Comparison of ENCODE assay signal across 28 cellular contexts in the genomic region with DNA sequence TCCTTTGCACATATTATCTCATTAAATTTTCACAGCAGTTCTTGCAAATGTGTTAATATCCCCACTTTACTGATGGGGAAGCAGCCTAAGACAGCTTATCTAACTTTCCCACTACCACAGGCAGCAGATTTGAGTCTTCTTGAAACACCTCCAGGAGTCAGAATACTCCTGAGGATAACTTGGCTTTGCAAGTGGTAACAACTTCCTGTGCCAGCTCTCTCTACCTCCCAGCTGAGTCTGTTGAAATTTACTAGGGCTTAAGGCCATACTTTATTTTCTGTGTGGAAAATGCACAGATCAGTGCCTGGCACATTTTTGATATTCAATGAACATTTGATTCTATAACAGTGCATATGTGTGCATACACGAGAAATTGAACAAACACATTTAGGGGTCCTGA.
"Had no signal": no experiment of that assay in that cellular context is flagged by ENCODE, and none has a peak within 500 bp of the region (broad histone marks: within the 10 kb centered on the region; RNA-seq: fewer than 3 reads in every experiment).

No MANE protein-coding gene starts in this region.

- H3K4me2 ChIP-seq: smooth muscle cell had no signal

- H3K36me3 ChIP-seq: ovary, right lobe of liver, stomach, thoracic aorta, thyroid gland, tibial nerve, upper lobe of left lung, vagina had no signal

- H3K4me3 ChIP-seq: ovary, psoas muscle, right lobe of liver, skin epidermis, smooth muscle cell, stomach, thoracic aorta, thyroid gland, tibial nerve, upper lobe of left lung, vagina had no signal

- H3K9me3 ChIP-seq: ovary, psoas muscle, right lobe of liver, stomach, thoracic aorta, thyroid gland, tibial nerve, upper lobe of left lung, vagina had no signal

- H3K9ac ChIP-seq: parathyroid adenoma had no signal

- H3K27ac Mint-ChIP-seq: naive thymus-derived CD8-positive, alpha-beta T cell; natural killer cell treated with Interleukin-12 subunit alpha and Interleukin-12 subunit beta and Interleukin-15 and Interleukin-18, amount 100 ng/mL, for 72 hours; nephron progenitor cell; progenitor cell of endocrine pancreas; stimulated activated effector memory CD8-positive, alpha-beta T cell treated with anti-CD3 and anti-CD28 coated beads, Interleukin-12 subunit alpha, Interleukin-12 subunit beta, amount 100 ng/mL, for 72 hours; stimulated activated naive B cell treated with anti-CD40 and anti-IgM and Interleukin-4, amounts not matched to agents 10 μg/mL and 1 μg/mL and 100 μg/mL, for 72 hours; stimulated activated naive CD8-positive, alpha-beta T cell treated with anti-CD3 and anti-CD28 coated beads, Interleukin-15, Interleukin-2, amounts not matched to agents 100 ng/mL and 50 ng/mL, for 24 hours had no signal

- DNase-seq: naive thymus-derived CD8-positive, alpha-beta T cell; occipital lobe; psoas muscle; right cardiac atrium; right lobe of liver; stimulated activated CD4-positive, alpha-beta T cell treated with anti-CD3 and anti-CD28 coated beads, Interleukin-15, amount 100 ng/mL, for 24 hours; stimulated activated CD4-positive, alpha-beta T cell treated with anti-CD3 and anti-CD28 coated beads, Interleukin-2, amount 100 ng/mL, for 24 hours; stimulated activated CD4-positive, alpha-beta T cell treated with anti-CD3 and anti-CD28 coated beads, Interleukin-2, amount 100 ng/mL, for 48 hours; stimulated activated CD4-positive, alpha-beta T cell treated with anti-CD3 and anti-CD28 coated beads, Interleukin-4, amount 100 ng/mL, for 24 hours; stimulated activated naive B cell treated with anti-CD40 and anti-IgM and Interleukin-4, amounts not matched to agents 10 μg/mL and 1 μg/mL and 100 μg/mL, for 72 hours; stimulated activated naive CD4-positive, alpha-beta T cell treated with Interleukin-2 at 50 U/mL for 16 hours; stomach; thyroid gland; trophoblast cell had no signal

- H3K27me3 Mint-ChIP-seq: natural killer cell treated with Interleukin-12 subunit alpha and Interleukin-12 subunit beta and Interleukin-15 and Interleukin-18, amount 100 ng/mL, for 72 hours; stimulated activated naive B cell treated with anti-CD40 and anti-IgM and Interleukin-4, amounts not matched to agents 10 μg/mL and 1 μg/mL and 100 μg/mL, for 72 hours had no signal

- H2AFZ ChIP-seq: parathyroid adenoma had no signal

- H3K27me3 ChIP-seq: ovary, right lobe of liver, stomach, thyroid gland, tibial nerve, upper lobe of left lung, vagina had no signal

- H3K27ac ChIP-seq: ovary, parathyroid adenoma, psoas muscle, right lobe of liver, skin epidermis, stomach, thoracic aorta, thyroid gland, tibial nerve, upper lobe of left lung, vagina had no signal

- H3K79me2 ChIP-seq: parathyroid adenoma had no signal

- H3K4me1 ChIP-seq: psoas muscle, right lobe of liver, stomach, thyroid gland, upper lobe of left lung, vagina had no signal

- H3K9me3 Mint-ChIP-seq: natural killer cell treated with Interleukin-12 subunit alpha and Interleukin-12 subunit beta and Interleukin-15 and Interleukin-18, amount 100 ng/mL, for 72 hours; nephron progenitor cell; neural crest cell; stimulated activated naive B cell treated with anti-CD40 and anti-IgM and Interleukin-4, amounts not matched to agents 10 μg/mL and 1 μg/mL and 100 μg/mL, for 72 hours; stimulated activated naive CD8-positive, alpha-beta T cell treated with anti-CD3 and anti-CD28 coated beads, Interleukin-15, Interleukin-2, amounts not matched to agents 100 ng/mL and 50 ng/mL, for 24 hours had no signal

- H3K4me3 Mint-ChIP-seq: naive thymus-derived CD8-positive, alpha-beta T cell; natural killer cell treated with Interleukin-12 subunit alpha and Interleukin-12 subunit beta and Interleukin-15 and Interleukin-18, amount 100 ng/mL, for 72 hours; nephron progenitor cell; neural crest cell; stimulated activated effector memory CD8-positive, alpha-beta T cell treated with anti-CD3 and anti-CD28 coated beads, Interleukin-12 subunit alpha, Interleukin-12 subunit beta, amount 100 ng/mL, for 72 hours; stimulated activated naive B cell treated with anti-CD40 and anti-IgM and Interleukin-4, amounts not matched to agents 10 μg/mL and 1 μg/mL and 100 μg/mL, for 72 hours; stimulated activated naive CD8-positive, alpha-beta T cell treated with anti-CD3 and anti-CD28 coated beads, Interleukin-15, Interleukin-2, amounts not matched to agents 100 ng/mL and 50 ng/mL, for 24 hours had no signal

- H3K4me1 Mint-ChIP-seq: naive thymus-derived CD8-positive, alpha-beta T cell; stimulated activated effector memory CD8-positive, alpha-beta T cell treated with anti-CD3 and anti-CD28 coated beads, Interleukin-12 subunit alpha, Interleukin-12 subunit beta, amount 100 ng/mL, for 72 hours; stimulated activated naive B cell treated with anti-CD40 and anti-IgM and Interleukin-4, amounts not matched to agents 10 μg/mL and 1 μg/mL and 100 μg/mL, for 72 hours had no signal

- ATAC-seq: naive thymus-derived CD8-positive, alpha-beta T cell; natural killer cell treated with Interleukin-12 subunit alpha and Interleukin-12 subunit beta and Interleukin-15 and Interleukin-18, amount 100 ng/mL, for 72 hours; psoas muscle; right lobe of liver; stimulated activated effector memory CD8-positive, alpha-beta T cell treated with anti-CD3 and anti-CD28 coated beads, Interleukin-12 subunit alpha, Interleukin-12 subunit beta, amount 100 ng/mL, for 72 hours; stimulated activated naive B cell treated with anti-CD40 and anti-IgM and Interleukin-4, amounts not matched to agents 10 μg/mL and 1 μg/mL and 100 μg/mL, for 72 hours had no signal

- H3K36me3 Mint-ChIP-seq: naive thymus-derived CD8-positive, alpha-beta T cell; natural killer cell treated with Interleukin-12 subunit alpha and Interleukin-12 subunit beta and Interleukin-15 and Interleukin-18, amount 100 ng/mL, for 72 hours; stimulated activated effector memory CD8-positive, alpha-beta T cell treated with anti-CD3 and anti-CD28 coated beads, Interleukin-12 subunit alpha, Interleukin-12 subunit beta, amount 100 ng/mL, for 72 hours; stimulated activated naive B cell treated with anti-CD40 and anti-IgM and Interleukin-4, amounts not matched to agents 10 μg/mL and 1 μg/mL and 100 μg/mL, for 72 hours had no signal
